26 cellular contexts compared by ENCODE assay signal in the genomic region with DNA sequence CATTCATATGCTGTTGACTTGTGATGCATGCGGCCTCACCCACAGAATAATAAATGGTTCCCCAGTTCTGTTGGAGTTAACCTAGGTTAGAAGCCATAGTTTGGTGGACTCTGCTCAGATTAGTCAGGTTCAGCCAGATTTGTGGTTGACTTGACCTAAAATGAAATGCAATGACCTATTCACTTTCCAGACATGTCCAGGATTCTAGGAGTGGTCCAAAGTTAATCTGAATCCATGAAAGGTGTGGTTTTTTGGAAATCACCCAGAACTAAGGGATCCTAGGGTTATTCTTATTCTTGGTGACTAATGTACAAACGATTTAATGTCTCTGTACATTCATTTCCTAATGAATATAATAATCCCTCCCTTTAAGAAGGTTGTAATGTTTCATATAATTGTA.
DNase-seq lines count a peak whose midpoint lies in the region; ATAC-seq, FAIRE-seq and TF ChIP-seq lines count a peak whose summit lies in the region.
"Had no signal": no experiment of that assay in that cellular context is flagged by ENCODE, and none has a peak within 500 bp of the region (broad histone marks: within the 10 kb centered on the region; RNA-seq: fewer than 3 reads in every experiment).

No MANE protein-coding gene starts in this region.

- dilution Hi-C loops in IMR-90 (cut with HindIII; ENCODE audit: low sequenced_read_pairs, unreplicated experiment): no loop called here

- no peak overlapping the region for H3K4me3 Mint-ChIP-seq in MCF 10A (ENCODE audit: unreplicated experiment)
- H3K4me3 Mint-ChIP-seq: activated CD4-positive, alpha-beta T cell treated with anti-CD3 and anti-CD28 coated beads for 36 hours; activated CD8-positive, alpha-beta T cell treated with anti-CD3 and anti-CD28 coated beads, Interleukin-2, amount 10 ng/mL, durations not matched to agents 7 days and 5 days; activated naive CD8-positive, alpha-beta T cell; CD4-positive, CD25-positive, alpha-beta regulatory T cell; central memory CD8-positive, alpha-beta T cell; stimulated activated naive CD8-positive, alpha-beta T cell treated with anti-CD3 and anti-CD28 coated beads, Interleukin-15, Interleukin-2, amounts not matched to agents 100 ng/mL and 50 ng/mL, for 24 hours; T-helper 2 cell treated with Interferon-gamma antibody and Interleukin-4, amounts not matched to agents 5 μg/mL and 100 μg/mL, for 36 hours had no signal

- no peak overlapping the region for H3K4ac ChIP-seq in IMR-90 (ENCODE audit: low read depth, low read length)

- H3K27ac Mint-ChIP-seq in MCF 10A (ENCODE audit: low read depth, unreplicated experiment): peak overlapping the region; percentile 26
- H3K27ac Mint-ChIP-seq: activated CD4-positive, alpha-beta T cell treated with anti-CD3 and anti-CD28 coated beads for 36 hours; activated CD8-positive, alpha-beta T cell treated with anti-CD3 and anti-CD28 coated beads, Interleukin-2, amount 10 ng/mL, durations not matched to agents 7 days and 5 days; activated naive CD8-positive, alpha-beta T cell; CD4-positive, CD25-positive, alpha-beta regulatory T cell; stimulated activated naive CD8-positive, alpha-beta T cell treated with anti-CD3 and anti-CD28 coated beads, Interleukin-15, Interleukin-2, amounts not matched to agents 100 ng/mL and 50 ng/mL, for 24 hours; T-helper 2 cell treated with Interferon-gamma antibody and Interleukin-4, amounts not matched to agents 5 μg/mL and 100 μg/mL, for 36 hours had no signal

- H3K14ac ChIP-seq in IMR-90 (replicated peaks; ENCODE audit: low read depth, low read length): no peak overlapping the region

- TF ChIP-seq RAD21 in IMR-90 (IDR thresholded peaks at IDR 0.05; ENCODE audit: low read length): no peak

- H3K27ac ChIP-seq in IMR-90 (ENCODE audit: insufficient read depth, low read length): no peak overlapping the region
- no peak overlapping the region for H3K27ac ChIP-seq in adrenal gland
- H3K27ac ChIP-seq: left lung, thyroid gland had no signal

- H3K27me3 Mint-ChIP-seq in MCF 10A (ENCODE audit: insufficient read depth, unreplicated experiment): no peaks in the 10 kb centered on the region
- H3K27me3 Mint-ChIP-seq: activated CD4-positive, alpha-beta T cell treated with anti-CD3 and anti-CD28 coated beads for 36 hours; stimulated activated naive CD8-positive, alpha-beta T cell treated with anti-CD3 and anti-CD28 coated beads, Interleukin-15, Interleukin-2, amounts not matched to agents 100 ng/mL and 50 ng/mL, for 24 hours had no signal

- H4K8ac ChIP-seq in IMR-90 (ENCODE audit: low read depth in 2 of 2, low read length in 2 of 2): no peak overlapping the region

- peak overlapping the region; percentile 1; the same call in 1 of the 2 replicates for H2BK120ac ChIP-seq in IMR-90 (ENCODE audit: low read depth, low read length)

- no peak overlapping the region for H3K18ac ChIP-seq in IMR-90 (ENCODE audit: low read depth, low read length)

- no peak overlapping the region for H2AFZ ChIP-seq in IMR-90 (replicated peaks; ENCODE audit: low read length, poor library complexity)

- POLR2A ChIA-PET in IMR-90 (lab: Charles Lee; ENCODE audit: unreplicated experiment): no interaction called here
- POLR2A ChIA-PET in MCF 10A (lab: Yijun Ruan, JAX): interaction anchor here (0.6 to 6.4 kb wide), 6 partner anchors 13 to 89 kb away, joined by 3 to 54 read pairs (median 8); a partner anchor contains a TSS

- no peak for DNase-seq in IMR-90
- DNase-seq in MCF 10A (ENCODE audit: unreplicated experiment): peak; percentile 82
- DNase-seq in fibroblast of the aortic adventitia (ENCODE audit: low read depth): peak; percentile 71
- peak; percentile 17 for DNase-seq in urothelium cell line (ENCODE audit: low spot score)
- DNase-seq in foreskin melanocyte: no peak
- DNase-seq in adrenal gland: no peak
- DNase-seq in stimulated activated CD4-positive, alpha-beta T cell treated with anti-CD3 and anti-CD28 coated beads, Interleukin-2, amount 100 ng/mL, for 48 hours: no peak
- DNase-seq in effector CD8-positive, alpha-beta T cell (lab: John Stamatoyannopoulos, UW): no peak
- DNase-seq: activated CD4-positive, alpha-beta T cell treated with anti-CD3 and anti-CD28 coated beads for 36 hours; activated CD8-positive, alpha-beta T cell treated with anti-CD3 and anti-CD28 coated beads, Interleukin-2, amount 10 ng/mL, durations not matched to agents 7 days and 5 days; aorta; CD4-positive, CD25-positive, alpha-beta regulatory T cell; hippocampal formation; left lung; mesendoderm; NCI-H2029 treated with DMSO at 0.1 percent for 48 hours; NCI-H446; Right ventricle myocardium superior; thyroid gland had no signal

- H2AK5ac ChIP-seq in IMR-90 (ENCODE audit: low read depth, low read length): no peak overlapping the region

- H3K4me2 ChIP-seq in IMR-90 (ENCODE audit: low read depth, low read length): no peak overlapping the region

- H2AK9ac ChIP-seq in IMR-90 (replicated peaks; ENCODE audit: low read depth, low read length, poor library complexity): no peak overlapping the region

- H3K9ac ChIP-seq in IMR-90 (ENCODE audit: low read depth, low read length): no peak overlapping the region

- H2BK20ac ChIP-seq in IMR-90 (ENCODE audit: low read depth, low read length): no peak overlapping the region

- H3K36me3 ChIP-seq in IMR-90 (ENCODE audit: control insufficient read depth, insufficient read depth, low read length): no peaks in the 10 kb centered on the region
- H3K36me3 ChIP-seq in adrenal gland (replicated peaks in 1 of 2): no peaks in the 10 kb centered on the region
- H3K36me3 ChIP-seq: left lung, thyroid gland had no signal

- BruUV-seq in IMR-90 (replicated peaks; lab: Mats Ljungman, UMichigan) (no TSS peak), MCF 10A (replicated peaks; lab: Mats Ljungman, UMichigan) (no TSS peak)

- TF ChIP-seq POLR2A in IMR-90 (IDR thresholded peaks at IDR 0.05; ENCODE audit: low read depth, low read length): no peak
- TF ChIP-seq POLR2A in adrenal gland (IDR thresholded peaks at IDR 0.05): no peak

- no peak overlapping the region for H3K56ac ChIP-seq in IMR-90 (ENCODE audit: extremely low read depth, insufficient read depth, low read length)

- in situ Hi-C loops in IMR-90 (cut with MboI; ENCODE audit: low sequenced_read_pairs): no loop called here

- H3K23ac ChIP-seq in IMR-90 (ENCODE audit: low read depth, low read length): no peak overlapping the region

- intact Hi-C loops in IMR-90 (cut with micrococcal nuclease): no loop called here
- intact Hi-C loops in MCF 10A (cut with micrococcal nuclease): no loop called here
- intact Hi-C loops in adrenal gland (cut with DNase I): no loop called here

- no peak overlapping the region for H4K91ac ChIP-seq in IMR-90 (ENCODE audit: insufficient read depth, low read depth, low read length)

- TF ChIP-seq CTCF in IMR-90 (conservative IDR thresholded peaks at IDR 0.05; ENCODE audit: low read depth, low read length) (no peak), MCF 10A (IDR thresholded peaks at IDR 0.05; ENCODE audit: unreplicated experiment) (no peak), fibroblast of the aortic adventitia (IDR thresholded peaks at IDR 0.05; ENCODE audit: insufficient read depth, low read length) (no peak), adrenal gland (IDR thresholded peaks at IDR 0.05) (no peak)

- FAIRE-seq in urothelium cell line (lab: Jason Lieb, UNC): no peak
- FAIRE-seq: frontal cortex, GM12892, H1 had no signal

- H3K4me1 Mint-ChIP-seq in MCF 10A (ENCODE audit: insufficient read depth, unreplicated experiment): peaks cover 66% of the 10 kb centered on the region
- H3K4me1 Mint-ChIP-seq: CD4-positive, CD25-positive, alpha-beta regulatory T cell; central memory CD8-positive, alpha-beta T cell had no signal

- H3K79me1 ChIP-seq in IMR-90 (ENCODE audit: low read depth in 1 of 2, low read length in 2 of 2): no peaks in the 10 kb centered on the region

- no peaks in the 10 kb centered on the region for H3K36me3 Mint-ChIP-seq in MCF 10A (ENCODE audit: insufficient read depth, unreplicated experiment)
- H3K36me3 Mint-ChIP-seq: activated naive CD8-positive, alpha-beta T cell; CD4-positive, CD25-positive, alpha-beta regulatory T cell had no signal

- H3K9me1 ChIP-seq in IMR-90 (ENCODE audit: insufficient read depth, low read length): peaks cover 9% of the 10 kb centered on the region; the same call in 1 of the 2 replicates

- no peaks in the 10 kb centered on the region for H3K9me3 Mint-ChIP-seq in MCF 10A (ENCODE audit: unreplicated experiment)
- H3K9me3 Mint-ChIP-seq: CD4-positive, CD25-positive, alpha-beta regulatory T cell; central memory CD8-positive, alpha-beta T cell; stimulated activated naive CD8-positive, alpha-beta T cell treated with anti-CD3 and anti-CD28 coated beads, Interleukin-15, Interleukin-2, amounts not matched to agents 100 ng/mL and 50 ng/mL, for 24 hours; T-helper 2 cell treated with Interferon-gamma antibody and Interleukin-4, amounts not matched to agents 5 μg/mL and 100 μg/mL, for 36 hours had no signal

- H3K9me3 ChIP-seq in IMR-90 (ENCODE audit: control insufficient read depth, insufficient read depth, low read length): no peaks in the 10 kb centered on the region
- H3K9me3 ChIP-seq in adrenal gland (replicated peaks in 1 of 3): no peaks in the 10 kb centered on the region
- H3K9me3 ChIP-seq: left lung, thyroid gland had no signal

- H3K4me1 ChIP-seq in IMR-90 (ENCODE audit: control insufficient read depth, insufficient read depth, low read length) (peaks cover 15% of the 10 kb centered on the region), adrenal gland (replicated peaks in 1 of 2) (no peaks in the 10 kb centered on the region)
- H3K4me1 ChIP-seq: left lung had no signal

- H3K4me3 ChIP-seq in IMR-90 (ENCODE audit: insufficient read depth, low read depth, low read length) (no peak overlapping the region), fibroblast of the aortic adventitia (ENCODE audit: low read depth, low read length) (no peak overlapping the region), adrenal gland (no peak overlapping the region)
- H3K4me3 ChIP-seq: left lung, thyroid gland had no signal

- CTCF ChIA-PET in IMR-90 (lab: Yijun Ruan, JAX) (no interaction called here), MCF 10A (lab: Yijun Ruan, JAX) (interaction anchor here (3.6 kb wide), 1 partner anchor 30 kb away, joined by 14 read pairs; no protein-coding TSS in a partner anchor)

- no peak for ATAC-seq in IMR-90 (ENCODE audit: low read depth)
- ATAC-seq: activated CD4-positive, alpha-beta T cell treated with anti-CD3 and anti-CD28 coated beads for 36 hours; activated CD8-positive, alpha-beta T cell treated with anti-CD3 and anti-CD28 coated beads, Interleukin-2, amount 10 ng/mL, durations not matched to agents 7 days and 5 days; left lung had no signal

- H2BK5ac ChIP-seq in IMR-90 (ENCODE audit: low read depth, low read length, poor library complexity, severe bottlenecking): no peak overlapping the region

- no peaks in the 10 kb centered on the region for H4K20me1 ChIP-seq in IMR-90 (ENCODE audit: insufficient read depth, low read length)

- H4K5ac ChIP-seq in IMR-90 (ENCODE audit: low read depth, low read length): no peak overlapping the region

- WGBS in IMR-90 (ENCODE audit: extremely low coverage in 2 of 2, insufficient read length in 1 of 2), 2 experiments: no CpG with 5 or more reads among the region's 2 CpGs
- 81 to 83% (median 83%) methylated on average over 2 of the region's 2 CpGs for WGBS in adrenal gland, 4 donors

- peak overlapping the region; percentile 15; the same call in 1 of the 3 replicates for H2BK15ac ChIP-seq in IMR-90 (ENCODE audit: low read depth, low read length)

- H3K27me3 ChIP-seq in IMR-90 (ENCODE audit: control insufficient read depth, insufficient read depth, low read length): no peaks in the 10 kb centered on the region
- no peaks in the 10 kb centered on the region for H3K27me3 ChIP-seq in adrenal gland
- H3K27me3 ChIP-seq: left lung, thyroid gland had no signal

Comparison
In these comparisons a context has a peak if more than half of its experiments do, and no peak if none do; other contexts are left out.
1. DNase-seq: peak in MCF 10A (single experiment), fibroblast of the aortic adventitia (single experiment) and urothelium cell line (single experiment); none in IMR-90 (single experiment), foreskin melanocyte (single experiment), adrenal gland (0 of 7), stimulated activated CD4-positive, alpha-beta T cell treated with anti-CD3 and anti-CD28 coated beads, Interleukin-2, amount 100 ng/mL, for 48 hours (0 of 2) and effector CD8-positive, alpha-beta T cell (single experiment).